25 cellular contexts compared by ENCODE assay signal in the genomic region with DNA sequence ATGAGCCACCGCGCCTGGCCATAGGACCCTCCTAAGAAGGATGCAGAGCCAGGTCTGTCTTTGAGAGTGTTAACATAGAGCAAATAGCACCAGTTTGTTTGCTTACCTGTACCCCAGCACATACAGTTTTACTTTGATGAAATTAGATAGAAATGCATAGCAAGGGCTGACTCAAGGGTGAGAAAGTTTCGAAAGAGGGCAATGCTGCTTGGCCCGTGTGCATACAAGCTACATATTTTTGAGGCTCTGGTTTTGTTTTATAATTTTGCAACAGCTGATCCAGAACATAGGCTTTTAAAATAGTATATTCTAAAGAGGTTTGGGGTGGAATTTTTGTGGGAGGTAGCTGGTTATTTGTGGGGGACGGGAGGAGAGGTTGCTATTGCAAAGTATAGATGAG.
"Had no signal": no experiment of that assay in that cellular context is flagged by ENCODE, and none has a peak within 500 bp of the region (broad histone marks: within the 10 kb centered on the region; RNA-seq: fewer than 3 reads in every experiment).

No MANE protein-coding gene starts in this region.

- H3K4me3 Mint-ChIP-seq: activated CD4-positive, alpha-beta memory T cell treated with anti-CD3 and anti-CD28 coated beads for 36 hours; activated CD4-positive, alpha-beta T cell treated with anti-CD3 and anti-CD28 coated beads, Interleukin-2, amount 10 ng/mL, durations not matched to agents 7 days and 5 days; activated naive CD8-positive, alpha-beta T cell treated with anti-CD3 and anti-CD28 coated beads, Interleukin-2, amount 50 U/mL, for 24 hours; activated T-cell treated with anti-CD3 and anti-CD28 coated beads, Interleukin-2, amount 50 U/mL, for 4 hours had no signal

- H3K4me1 Mint-ChIP-seq: activated CD4-positive, alpha-beta T cell treated with anti-CD3 and anti-CD28 coated beads, Interleukin-2, amount 10 ng/mL, durations not matched to agents 7 days and 5 days; activated naive CD8-positive, alpha-beta T cell treated with anti-CD3 and anti-CD28 coated beads, Interleukin-2, amount 50 U/mL, for 24 hours had no signal

- ATAC-seq: activated naive CD4-positive, alpha-beta T cell treated with anti-CD3 and anti-CD28 coated beads, Interleukin-2, amount 50 U/mL, for 72 hours; activated naive CD8-positive, alpha-beta T cell treated with anti-CD3 and anti-CD28 coated beads, Interleukin-2, amount 50 U/mL, for 24 hours; activated T-cell treated with anti-CD3 and anti-CD28 coated beads, Interleukin-2, amount 50 U/mL, for 4 hours; Panc1; Right ventricle myocardium inferior had no signal

- H3K27ac Mint-ChIP-seq: activated CD4-positive, alpha-beta memory T cell treated with anti-CD3 and anti-CD28 coated beads for 36 hours; activated CD4-positive, alpha-beta T cell treated with anti-CD3 and anti-CD28 coated beads, Interleukin-2, amount 10 ng/mL, durations not matched to agents 7 days and 5 days; activated naive CD4-positive, alpha-beta T cell treated with anti-CD3 and anti-CD28 coated beads, Interleukin-2, amount 50 U/mL, for 72 hours; activated naive CD8-positive, alpha-beta T cell treated with anti-CD3 and anti-CD28 coated beads, Interleukin-2, amount 50 U/mL, for 24 hours had no signal

- H3K4me3 ChIP-seq: cardiac muscle cell, SK-N-MC had no signal

- H3K27me3 Mint-ChIP-seq: activated CD4-positive, alpha-beta memory T cell treated with anti-CD3 and anti-CD28 coated beads for 36 hours; activated CD4-positive, alpha-beta T cell treated with anti-CD3 and anti-CD28 coated beads, Interleukin-2, amount 10 ng/mL, durations not matched to agents 7 days and 5 days; activated naive CD8-positive, alpha-beta T cell treated with anti-CD3 and anti-CD28 coated beads, Interleukin-2, amount 50 U/mL, for 24 hours had no signal

- H3K9me3 Mint-ChIP-seq: activated CD4-positive, alpha-beta memory T cell treated with anti-CD3 and anti-CD28 coated beads for 36 hours; activated CD4-positive, alpha-beta T cell treated with anti-CD3 and anti-CD28 coated beads, Interleukin-2, amount 10 ng/mL, durations not matched to agents 7 days and 5 days; activated naive CD8-positive, alpha-beta T cell treated with anti-CD3 and anti-CD28 coated beads, Interleukin-2, amount 50 U/mL, for 24 hours; activated T-cell treated with anti-CD3 and anti-CD28 coated beads, Interleukin-2, amount 50 U/mL, for 4 hours had no signal

- DNase-seq: activated CD4-positive, alpha-beta memory T cell treated with anti-CD3 and anti-CD28 coated beads for 36 hours; activated CD4-positive, alpha-beta T cell treated with anti-CD3 and anti-CD28 coated beads, Interleukin-2, amount 10 ng/mL, durations not matched to agents 7 days and 5 days; activated CD4-positive, CD25-positive, alpha-beta regulatory T cell; activated CD8-positive, alpha-beta memory T cell treated with anti-CD3 and anti-CD28 coated beads for 24 hours; activated effector memory CD4-positive, alpha-beta T cell treated with anti-CD3 and anti-CD28 coated beads, Interleukin-2, amount 50 U/mL, for 16 hours; activated naive CD4-positive, alpha-beta T cell treated with Interleukin-2 at 50 U/mL for 16 hours; activated naive CD8-positive, alpha-beta T cell treated with anti-CD3 and anti-CD28 coated beads, Interleukin-2, amount 50 U/mL, for 24 hours; activated T-cell treated with anti-CD3 and anti-CD28 coated beads, Interleukin-2, amount 50 U/mL, for 4 hours; brain microvascular endothelial cell; MM.1S; NCI-H1048; NCI-H146; NCI-H1930; NCI-H2107; NCI-H2171 treated with DMSO at 0.1 percent for 48 hours; NCI-H226; NCI-H526; NCI-H774; RPMI8226; T-helper 1 cell had no signal
